ENCODE assay signal across 1 cellular context in the genomic region with DNA sequence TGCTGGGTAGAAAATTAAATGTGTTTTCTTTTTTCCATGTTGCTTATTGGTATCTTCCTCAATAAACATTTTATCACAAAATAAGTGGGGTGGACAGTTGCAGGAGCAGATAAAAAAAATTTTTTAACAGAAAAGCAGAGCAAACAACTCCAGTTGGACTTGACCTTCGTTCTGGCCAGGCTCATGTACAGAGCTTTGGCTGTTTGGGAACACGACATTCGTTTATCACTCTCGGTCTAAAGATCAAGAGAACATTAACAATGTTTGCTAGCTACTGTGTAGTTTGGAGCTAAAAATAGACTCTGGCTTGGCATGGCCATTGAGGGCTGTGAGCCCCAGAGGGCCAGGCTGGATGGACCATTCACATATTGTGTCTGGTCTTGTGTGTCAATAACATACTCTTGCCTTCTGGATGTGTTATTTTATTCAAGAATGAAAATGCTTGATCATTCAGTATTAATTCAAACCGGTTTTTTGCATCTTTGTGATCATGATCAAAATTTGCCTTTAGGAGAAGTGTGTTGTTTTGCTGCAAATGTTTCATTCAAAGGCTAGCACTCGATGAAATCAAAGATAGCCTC.
TF ChIP-seq lines count a peak whose summit lies in the region.

No MANE protein-coding gene starts in this region.

TF ChIP-seq in HepG2, 621 proteins besides CTCF, POLR2A, EP300 and RAD21 (continued from another document and continues in another):
- TF ChIP-seq, protein P1, sequence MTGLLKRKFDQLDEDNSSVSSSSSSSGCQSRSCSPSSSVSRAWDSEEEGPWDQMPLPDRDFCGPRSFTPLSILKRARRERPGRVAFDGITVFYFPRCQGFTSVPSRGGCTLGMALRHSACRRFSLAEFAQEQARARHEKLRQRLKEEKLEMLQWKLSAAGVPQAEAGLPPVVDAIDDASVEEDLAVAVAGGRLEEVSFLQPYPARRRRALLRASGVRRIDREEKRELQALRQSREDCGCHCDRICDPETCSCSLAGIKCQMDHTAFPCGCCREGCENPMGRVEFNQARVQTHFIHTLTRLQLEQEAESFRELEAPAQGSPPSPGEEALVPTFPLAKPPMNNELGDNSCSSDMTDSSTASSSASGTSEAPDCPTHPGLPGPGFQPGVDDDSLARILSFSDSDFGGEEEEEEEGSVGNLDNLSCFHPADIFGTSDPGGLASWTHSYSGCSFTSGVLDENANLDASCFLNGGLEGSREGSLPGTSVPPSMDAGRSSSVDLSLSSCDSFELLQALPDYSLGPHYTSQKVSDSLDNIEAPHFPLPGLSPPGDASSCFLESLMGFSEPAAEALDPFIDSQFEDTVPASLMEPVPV (CRISPR knock-in tag; IDR thresholded peaks at IDR 0.05): peak; percentile 56
- TF ChIP-seq JARID2 (CRISPR knock-in tag; IDR thresholded peaks at IDR 0.05; ENCODE audit: insufficient replicate concordance): no peak
- TF ChIP-seq U2AF2 (IDR thresholded peaks at IDR 0.05; ENCODE audit: low read depth, low read length): no peak
- TF ChIP-seq CHCHD3 (CRISPR knock-in tag; IDR thresholded peaks at IDR 0.05): no peak
- no peak for TF ChIP-seq POLR2AphosphoS5 (IDR thresholded peaks at IDR 0.05; ENCODE audit: low read depth, low read length)
- TF ChIP-seq TSC22D2 (CRISPR knock-in tag; IDR thresholded peaks at IDR 0.05; ENCODE audit: borderline replicate concordance): peak; percentile 59; the same call in 1 of the 2 replicates
- TF ChIP-seq, protein P2, sequence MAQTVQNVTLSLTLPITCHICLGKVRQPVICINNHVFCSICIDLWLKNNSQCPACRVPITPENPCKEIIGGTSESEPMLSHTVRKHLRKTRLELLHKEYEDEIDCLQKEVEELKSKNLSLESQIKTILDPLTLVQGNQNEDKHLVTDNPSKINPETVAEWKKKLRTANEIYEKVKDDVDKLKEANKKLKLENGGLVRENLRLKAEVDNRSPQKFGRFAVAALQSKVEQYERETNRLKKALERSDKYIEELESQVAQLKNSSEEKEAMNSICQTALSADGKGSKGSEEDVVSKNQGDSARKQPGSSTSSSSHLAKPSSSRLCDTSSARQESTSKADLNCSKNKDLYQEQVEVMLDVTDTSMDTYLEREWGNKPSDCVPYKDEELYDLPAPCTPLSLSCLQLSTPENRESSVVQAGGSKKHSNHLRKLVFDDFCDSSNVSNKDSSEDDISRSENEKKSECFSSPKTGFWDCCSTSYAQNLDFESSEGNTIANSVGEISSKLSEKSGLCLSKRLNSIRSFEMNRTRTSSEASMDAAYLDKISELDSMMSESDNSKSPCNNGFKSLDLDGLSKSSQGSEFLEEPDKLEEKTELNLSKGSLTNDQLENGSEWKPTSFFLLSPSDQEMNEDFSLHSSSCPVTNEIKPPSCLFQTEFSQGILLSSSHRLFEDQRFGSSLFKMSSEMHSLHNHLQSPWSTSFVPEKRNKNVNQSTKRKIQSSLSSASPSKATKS (CRISPR knock-in tag; IDR thresholded peaks at IDR 0.05): no peak
- TF ChIP-seq NFE2L1 (CRISPR knock-in tag; IDR thresholded peaks at IDR 0.05; ENCODE audit: borderline replicate concordance): no peak
- TF ChIP-seq ZNF75D (CRISPR knock-in tag; IDR thresholded peaks at IDR 0.05; ENCODE audit: borderline replicate concordance): no peak
- TF ChIP-seq ZNF251 (CRISPR knock-in tag; IDR thresholded peaks at IDR 0.05): no peak
- TF ChIP-seq, protein P3, sequence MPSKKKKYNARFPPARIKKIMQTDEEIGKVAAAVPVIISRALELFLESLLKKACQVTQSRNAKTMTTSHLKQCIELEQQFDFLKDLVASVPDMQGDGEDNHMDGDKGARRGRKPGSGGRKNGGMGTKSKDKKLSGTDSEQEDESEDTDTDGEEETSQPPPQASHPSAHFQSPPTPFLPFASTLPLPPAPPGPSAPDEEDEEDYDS (CRISPR knock-in tag; IDR thresholded peaks at IDR 0.05): peak; percentile 65
- TF ChIP-seq, protein P4, sequence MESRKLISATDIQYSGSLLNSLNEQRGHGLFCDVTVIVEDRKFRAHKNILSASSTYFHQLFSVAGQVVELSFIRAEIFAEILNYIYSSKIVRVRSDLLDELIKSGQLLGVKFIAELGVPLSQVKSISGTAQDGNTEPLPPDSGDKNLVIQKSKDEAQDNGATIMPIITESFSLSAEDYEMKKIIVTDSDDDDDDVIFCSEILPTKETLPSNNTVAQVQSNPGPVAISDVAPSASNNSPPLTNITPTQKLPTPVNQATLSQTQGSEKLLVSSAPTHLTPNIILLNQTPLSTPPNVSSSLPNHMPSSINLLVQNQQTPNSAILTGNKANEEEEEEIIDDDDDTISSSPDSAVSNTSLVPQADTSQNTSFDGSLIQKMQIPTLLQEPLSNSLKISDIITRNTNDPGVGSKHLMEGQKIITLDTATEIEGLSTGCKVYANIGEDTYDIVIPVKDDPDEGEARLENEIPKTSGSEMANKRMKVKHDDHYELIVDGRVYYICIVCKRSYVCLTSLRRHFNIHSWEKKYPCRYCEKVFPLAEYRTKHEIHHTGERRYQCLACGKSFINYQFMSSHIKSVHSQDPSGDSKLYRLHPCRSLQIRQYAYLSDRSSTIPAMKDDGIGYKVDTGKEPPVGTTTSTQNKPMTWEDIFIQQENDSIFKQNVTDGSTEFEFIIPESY (CRISPR knock-in tag; IDR thresholded peaks at IDR 0.05): peak; percentile 62; the same call in 1 of the 2 replicates
- peak; percentile 95 for TF ChIP-seq KDM6A (CRISPR knock-in tag; IDR thresholded peaks at IDR 0.05; ENCODE audit: low read depth)
- TF ChIP-seq ZNF850 (CRISPR knock-in tag; conservative IDR thresholded peaks at IDR 0.05): no peak
- no peak for TF ChIP-seq HNRNPL (IDR thresholded peaks at IDR 0.05; ENCODE audit: low read depth, low read length)
- TF ChIP-seq, protein P5, sequence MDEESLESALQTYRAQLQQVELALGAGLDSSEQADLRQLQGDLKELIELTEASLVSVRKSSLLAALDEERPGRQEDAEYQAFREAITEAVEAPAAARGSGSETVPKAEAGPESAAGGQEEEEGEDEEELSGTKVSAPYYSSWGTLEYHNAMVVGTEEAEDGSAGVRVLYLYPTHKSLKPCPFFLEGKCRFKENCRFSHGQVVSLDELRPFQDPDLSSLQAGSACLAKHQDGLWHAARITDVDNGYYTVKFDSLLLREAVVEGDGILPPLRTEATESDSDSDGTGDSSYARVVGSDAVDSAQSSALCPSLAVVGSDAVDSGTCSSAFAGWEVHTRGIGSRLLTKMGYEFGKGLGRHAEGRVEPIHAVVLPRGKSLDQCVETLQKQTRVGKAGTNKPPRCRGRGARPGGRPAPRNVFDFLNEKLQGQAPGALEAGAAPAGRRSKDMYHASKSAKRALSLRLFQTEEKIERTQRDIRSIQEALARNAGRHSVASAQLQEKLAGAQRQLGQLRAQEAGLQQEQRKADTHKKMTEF (CRISPR knock-in tag; IDR thresholded peaks at IDR 0.05): peak; percentile 98
- no peak for TF ChIP-seq FOSL1 (CRISPR knock-in tag; IDR thresholded peaks at IDR 0.05; ENCODE audit: borderline replicate concordance)
- TF ChIP-seq, protein P6, sequence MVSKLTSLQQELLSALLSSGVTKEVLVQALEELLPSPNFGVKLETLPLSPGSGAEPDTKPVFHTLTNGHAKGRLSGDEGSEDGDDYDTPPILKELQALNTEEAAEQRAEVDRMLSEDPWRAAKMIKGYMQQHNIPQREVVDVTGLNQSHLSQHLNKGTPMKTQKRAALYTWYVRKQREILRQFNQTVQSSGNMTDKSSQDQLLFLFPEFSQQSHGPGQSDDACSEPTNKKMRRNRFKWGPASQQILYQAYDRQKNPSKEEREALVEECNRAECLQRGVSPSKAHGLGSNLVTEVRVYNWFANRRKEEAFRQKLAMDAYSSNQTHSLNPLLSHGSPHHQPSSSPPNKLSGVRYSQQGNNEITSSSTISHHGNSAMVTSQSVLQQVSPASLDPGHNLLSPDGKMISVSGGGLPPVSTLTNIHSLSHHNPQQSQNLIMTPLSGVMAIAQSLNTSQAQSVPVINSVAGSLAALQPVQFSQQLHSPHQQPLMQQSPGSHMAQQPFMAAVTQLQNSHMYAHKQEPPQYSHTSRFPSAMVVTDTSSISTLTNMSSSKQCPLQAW (CRISPR knock-in tag; IDR thresholded peaks at IDR 0.05): peak; percentile 94
- TF ChIP-seq CREB1 (IDR thresholded peaks at IDR 0.05): no peak
- peak; percentile 80 for TF ChIP-seq CREB1 (CRISPR knock-in tag; IDR thresholded peaks at IDR 0.05)
- no peak for TF ChIP-seq BHLHE40 (IDR thresholded peaks at IDR 0.05; ENCODE audit: low read length)
- no peak for TF ChIP-seq GPN1 (CRISPR knock-in tag; IDR thresholded peaks at IDR 0.05; ENCODE audit: borderline replicate concordance)
- TF ChIP-seq HOXA7 (CRISPR knock-in tag; IDR thresholded peaks at IDR 0.05): no peak
- no peak for TF ChIP-seq ZNF781 (CRISPR knock-in tag; IDR thresholded peaks at IDR 0.05; ENCODE audit: borderline replicate concordance, not compliant biosample characterization)
- TF ChIP-seq DR1 (CRISPR knock-in tag; IDR thresholded peaks at IDR 0.05): no peak
- no peak for TF ChIP-seq SMAD9 (CRISPR knock-in tag; IDR thresholded peaks at IDR 0.05)
- TF ChIP-seq, protein P7, sequence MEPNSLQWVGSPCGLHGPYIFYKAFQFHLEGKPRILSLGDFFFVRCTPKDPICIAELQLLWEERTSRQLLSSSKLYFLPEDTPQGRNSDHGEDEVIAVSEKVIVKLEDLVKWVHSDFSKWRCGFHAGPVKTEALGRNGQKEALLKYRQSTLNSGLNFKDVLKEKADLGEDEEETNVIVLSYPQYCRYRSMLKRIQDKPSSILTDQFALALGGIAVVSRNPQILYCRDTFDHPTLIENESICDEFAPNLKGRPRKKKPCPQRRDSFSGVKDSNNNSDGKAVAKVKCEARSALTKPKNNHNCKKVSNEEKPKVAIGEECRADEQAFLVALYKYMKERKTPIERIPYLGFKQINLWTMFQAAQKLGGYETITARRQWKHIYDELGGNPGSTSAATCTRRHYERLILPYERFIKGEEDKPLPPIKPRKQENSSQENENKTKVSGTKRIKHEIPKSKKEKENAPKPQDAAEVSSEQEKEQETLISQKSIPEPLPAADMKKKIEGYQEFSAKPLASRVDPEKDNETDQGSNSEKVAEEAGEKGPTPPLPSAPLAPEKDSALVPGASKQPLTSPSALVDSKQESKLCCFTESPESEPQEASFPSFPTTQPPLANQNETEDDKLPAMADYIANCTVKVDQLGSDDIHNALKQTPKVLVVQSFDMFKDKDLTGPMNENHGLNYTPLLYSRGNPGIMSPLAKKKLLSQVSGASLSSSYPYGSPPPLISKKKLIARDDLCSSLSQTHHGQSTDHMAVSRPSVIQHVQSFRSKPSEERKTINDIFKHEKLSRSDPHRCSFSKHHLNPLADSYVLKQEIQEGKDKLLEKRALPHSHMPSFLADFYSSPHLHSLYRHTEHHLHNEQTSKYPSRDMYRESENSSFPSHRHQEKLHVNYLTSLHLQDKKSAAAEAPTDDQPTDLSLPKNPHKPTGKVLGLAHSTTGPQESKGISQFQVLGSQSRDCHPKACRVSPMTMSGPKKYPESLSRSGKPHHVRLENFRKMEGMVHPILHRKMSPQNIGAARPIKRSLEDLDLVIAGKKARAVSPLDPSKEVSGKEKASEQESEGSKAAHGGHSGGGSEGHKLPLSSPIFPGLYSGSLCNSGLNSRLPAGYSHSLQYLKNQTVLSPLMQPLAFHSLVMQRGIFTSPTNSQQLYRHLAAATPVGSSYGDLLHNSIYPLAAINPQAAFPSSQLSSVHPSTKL (CRISPR knock-in tag; IDR thresholded peaks at IDR 0.05): peak; percentile 99
- TF ChIP-seq, protein P8, sequence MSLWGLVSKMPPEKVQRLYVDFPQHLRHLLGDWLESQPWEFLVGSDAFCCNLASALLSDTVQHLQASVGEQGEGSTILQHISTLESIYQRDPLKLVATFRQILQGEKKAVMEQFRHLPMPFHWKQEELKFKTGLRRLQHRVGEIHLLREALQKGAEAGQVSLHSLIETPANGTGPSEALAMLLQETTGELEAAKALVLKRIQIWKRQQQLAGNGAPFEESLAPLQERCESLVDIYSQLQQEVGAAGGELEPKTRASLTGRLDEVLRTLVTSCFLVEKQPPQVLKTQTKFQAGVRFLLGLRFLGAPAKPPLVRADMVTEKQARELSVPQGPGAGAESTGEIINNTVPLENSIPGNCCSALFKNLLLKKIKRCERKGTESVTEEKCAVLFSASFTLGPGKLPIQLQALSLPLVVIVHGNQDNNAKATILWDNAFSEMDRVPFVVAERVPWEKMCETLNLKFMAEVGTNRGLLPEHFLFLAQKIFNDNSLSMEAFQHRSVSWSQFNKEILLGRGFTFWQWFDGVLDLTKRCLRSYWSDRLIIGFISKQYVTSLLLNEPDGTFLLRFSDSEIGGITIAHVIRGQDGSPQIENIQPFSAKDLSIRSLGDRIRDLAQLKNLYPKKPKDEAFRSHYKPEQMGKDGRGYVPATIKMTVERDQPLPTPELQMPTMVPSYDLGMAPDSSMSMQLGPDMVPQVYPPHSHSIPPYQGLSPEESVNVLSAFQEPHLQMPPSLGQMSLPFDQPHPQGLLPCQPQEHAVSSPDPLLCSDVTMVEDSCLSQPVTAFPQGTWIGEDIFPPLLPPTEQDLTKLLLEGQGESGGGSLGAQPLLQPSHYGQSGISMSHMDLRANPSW (CRISPR knock-in tag; IDR thresholded peaks at IDR 0.05; ENCODE audit: borderline replicate concordance): peak; percentile 77; the same call in 1 of the 2 replicates
- 0 out of 2 replicates have a peak, but pooled peaks have one; percentile 43 for TF ChIP-seq YEATS4 (CRISPR knock-in tag; IDR thresholded peaks at IDR 0.05; ENCODE audit: borderline replicate concordance)
- no peak; the same call in 1 of the 2 replicates for TF ChIP-seq ZNF766 (CRISPR knock-in tag; IDR thresholded peaks at IDR 0.05; ENCODE audit: borderline replicate concordance)
- no peak for TF ChIP-seq RARG (CRISPR knock-in tag; IDR thresholded peaks at IDR 0.05; ENCODE audit: low read depth)
- TF ChIP-seq ZBTB42 (CRISPR knock-in tag; IDR thresholded peaks at IDR 0.05): no peak
- TF ChIP-seq BORCS8-MEF2B (CRISPR knock-in tag; IDR thresholded peaks at IDR 0.05): peak; percentile 69; the same call in 1 of the 2 replicates
- no peak; the same call in 1 of the 2 replicates for TF ChIP-seq HOXA5 (CRISPR knock-in tag; IDR thresholded peaks at IDR 0.05)
- TF ChIP-seq STAT5B (CRISPR knock-in tag; IDR thresholded peaks at IDR 0.05): peak; percentile 80; the same call in 1 of the 2 replicates
- TF ChIP-seq ZNF335 (CRISPR knock-in tag; IDR thresholded peaks at IDR 0.05): no peak; the same call in 1 of the 2 replicates
- TF ChIP-seq PCBP2 (optimal IDR thresholded peaks at IDR 0.05; ENCODE audit: low read depth, low read length, poor library complexity, severe bottlenecking): no peak
- no peak for TF ChIP-seq ZNF260 (CRISPR knock-in tag; IDR thresholded peaks at IDR 0.05; ENCODE audit: borderline replicate concordance, low read depth)
- TF ChIP-seq ZNF446 (CRISPR knock-in tag; IDR thresholded peaks at IDR 0.05): no peak
- no peak for TF ChIP-seq CBX2 (IDR thresholded peaks at IDR 0.05; ENCODE audit: low read depth, low read length)
- TF ChIP-seq CBX2 (CRISPR knock-in tag; IDR thresholded peaks at IDR 0.05; ENCODE audit: low read depth): no peak
- no peak for TF ChIP-seq PAF1 (CRISPR knock-in tag; IDR thresholded peaks at IDR 0.05)
- TF ChIP-seq, protein P9, sequence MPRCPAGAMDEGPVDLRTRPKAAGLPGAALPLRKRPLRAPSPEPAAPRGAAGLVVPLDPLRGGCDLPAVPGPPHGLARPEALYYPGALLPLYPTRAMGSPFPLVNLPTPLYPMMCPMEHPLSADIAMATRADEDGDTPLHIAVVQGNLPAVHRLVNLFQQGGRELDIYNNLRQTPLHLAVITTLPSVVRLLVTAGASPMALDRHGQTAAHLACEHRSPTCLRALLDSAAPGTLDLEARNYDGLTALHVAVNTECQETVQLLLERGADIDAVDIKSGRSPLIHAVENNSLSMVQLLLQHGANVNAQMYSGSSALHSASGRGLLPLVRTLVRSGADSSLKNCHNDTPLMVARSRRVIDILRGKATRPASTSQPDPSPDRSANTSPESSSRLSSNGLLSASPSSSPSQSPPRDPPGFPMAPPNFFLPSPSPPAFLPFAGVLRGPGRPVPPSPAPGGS (CRISPR knock-in tag; IDR thresholded peaks at IDR 0.05): no peak
